ENCODE assay signal across 8 cellular contexts in genomic region chr4:139454111-139454600, GRCh38. TPM values are rescaled to one million over a fixed set of nuclear protein-coding genes. Genes with fewer than 3 reads are reported as not detected.
DNase-seq lines count a peak whose midpoint lies in the region; ATAC-seq and TF ChIP-seq lines count a peak whose summit lies in the region.

RAB33B (plus strand) TSS chr4:139454121; CDS start chr4:139454196, 75 bp downstream.

- ATAC-seq in GM21786 (IDR thresholded peaks at IDR 0.05; ENCODE audit: unreplicated experiment), result peak; percentile 1

- peak within 1 kb of the TSS; percentile 91 to 98 (median 93) for H3K27ac ChIP-seq in thyroid gland

- no peaks in the 10 kb centered on the region for H3K9me3 ChIP-seq in thyroid gland

- 0% methylated on average over 24 to 33 of the region's 36 CpGs for WGBS in lower leg skin, 2 donors
- 1% methylated on average over 20 to 35 of the region's 36 CpGs for WGBS in thyroid gland, 2 donors

- peak within 1 kb of the TSS; percentile 90 for H3K4me3 ChIP-seq in lower leg skin (ENCODE audit: low read depth, poor library complexity, severe bottlenecking)
- H3K4me3 ChIP-seq in thyroid gland (replicated peaks in 1 of 3), result peak within 1 kb of the TSS; percentile 67 to 86 (median 70)

- H3K4me1 ChIP-seq in thyroid gland, result peaks cover 35 to 44% of the 10 kb centered on the region in 2 donors

- H3K27me3 Mint-ChIP-seq in chondrocyte (ENCODE audit: low read depth), result no peaks in the 10 kb centered on the region

- H3K4me1 Mint-ChIP-seq in chondrocyte (ENCODE audit: low read depth), result peaks cover 59% of the 10 kb centered on the region

- TF ChIP-seq CTCF in GM13977 (IDR thresholded peaks at IDR 0.05; ENCODE audit: extremely low read depth, insufficient read depth, missing control alignments) (peak; percentile 2), chondrocyte (IDR thresholded peaks at IDR 0.05) (no peak), lower leg skin (IDR thresholded peaks at IDR 0.05) (no peak), thyroid gland (IDR thresholded peaks at IDR 0.05) (no peak)

- H3K27me3 ChIP-seq in thyroid gland, result no peaks in the 10 kb centered on the region

- no peaks in the 10 kb centered on the region for H3K9me3 Mint-ChIP-seq in chondrocyte (ENCODE audit: low read depth)

- peak within 1 kb of the TSS; percentile 97 for H3K4me3 Mint-ChIP-seq in chondrocyte (ENCODE audit: unreplicated experiment)

- H3K36me3 ChIP-seq in thyroid gland, result no peaks in the 10 kb centered on the region

- no peaks in the 10 kb centered on the region for H3K36me3 Mint-ChIP-seq in chondrocyte (ENCODE audit: low read depth)

- intact Hi-C loops in lower leg skin (cut with DNase I; ENCODE audit: low total_unique reads) (no loop called here), thyroid gland (cut with DNase I) (loop anchor here (10.0 kb wide), 1 partner anchor 101 kb away; the partner anchor contains the start of gene SETD7)

- TF ChIP-seq POLR2A in lower leg skin (IDR thresholded peaks at IDR 0.05) (peak in 1 of 2 donors; percentile 83), thyroid gland (IDR thresholded peaks at IDR 0.05) (peak; percentile 69 to 87)

- H3K27ac Mint-ChIP-seq in chondrocyte (ENCODE audit: unreplicated experiment), result peak within 1 kb of the TSS; percentile 99

- in situ Hi-C loops in GM13977 (cut with MboI; ENCODE audit: low pct_unique_long_range_greater_than_20kb, low sequenced_read_pairs, unreplicated experiment), result no loop called here

- no peak for DNase-seq in GM13977 (ENCODE audit: low spot score)
- DNase-seq in NCI-H2171 treated with DMSO at 0.1 percent for 48 hours (lab: John Stamatoyannopoulos, UW), result peak; percentile 37
- DNase-seq in chondrocyte (ENCODE audit: low spot score), result no peak
- DNase-seq in lower leg skin (ENCODE audit: low spot score in 2 of 2), result peak in 1 of 2 donors; percentile 93
- DNase-seq in thyroid gland, result no peak
- DNase-seq in HT-29 (ENCODE audit: low spot score), result no peak
- DNase-seq in stimulated activated naive CD4-positive, alpha-beta T cell (lab: John Stamatoyannopoulos, UW), result no peak

RNA-seq across cellular contexts. Expression of gene RAB33B, which starts in this region (rescaled TPM):
- 12.4 to 14.2 TPM (median 13.8 TPM) in 3 replicates for total RNA-seq in chondrocyte
- total RNA-seq in lower leg skin, result 10 to 100 TPM in 3 of 4 donors, 1 to 10 TPM in 1; 8.1 to 12.3 (median 10.8) TPM
- total RNA-seq in thyroid gland, result 10 to 100 TPM in 3 of 4 donors, 1 to 10 TPM in 1; 7.9 to 13.6 (median 12.0) TPM
- total RNA-seq in HT-29 (2014; rRNA removed; shearing (Covaris generic)), result 4.6 and 6.1 TPM in 2 replicates
